ENCODE assay signal across 20 cellular contexts in genomic region chr17:897970-898619, GRCh38.
DNase-seq lines count a peak whose midpoint lies in the region; ATAC-seq and TF ChIP-seq lines count a peak whose summit lies in the region.
"Had no signal": no experiment of that assay in that cellular context is flagged by ENCODE, and none has a peak within 500 bp of the region (broad histone marks: within the 10 kb centered on the region; RNA-seq: fewer than 3 reads in every experiment).

No MANE protein-coding gene starts in this region.

- H3K36me3 ChIP-seq in left ventricle myocardium inferior: no peaks in the 10 kb centered on the region
- H3K36me3 ChIP-seq in endodermal cell (ENCODE audit: control insufficient read depth, insufficient read depth, low read length): peaks cover 40% of the 10 kb centered on the region
- H3K36me3 ChIP-seq in trophoblast cell (ENCODE audit: control insufficient read depth in 1 of 2, insufficient read depth in 2 of 2, low read length in 2 of 2): no peaks in the 10 kb centered on the region

- H3K4me1 ChIP-seq in left ventricle myocardium inferior (peaks cover 39% of the 10 kb centered on the region), right cardiac atrium (ENCODE audit: control insufficient read depth, insufficient read depth, low read length) (peaks cover 4% of the 10 kb centered on the region), endodermal cell (ENCODE audit: control insufficient read depth, insufficient read depth, low read length) (no peaks in the 10 kb centered on the region), trophoblast cell (ENCODE audit: control insufficient read depth in 1 of 2, insufficient read depth in 2 of 2, low read length in 2 of 2) (peaks cover 3 to 24% of the 10 kb centered on the region in 2 experiments)

- H4K91ac ChIP-seq in trophoblast cell (ENCODE audit: low read depth, low read length): no peak overlapping the region

- H4K8ac ChIP-seq in trophoblast cell (ENCODE audit: low read depth, low read length): no peak overlapping the region

- ATAC-seq in right cardiac atrium: no peak
- no peak for ATAC-seq in HG02571 (IDR thresholded peaks at IDR 0.05; ENCODE audit: unreplicated experiment)
- ATAC-seq: K562 had no signal

- H3K18ac ChIP-seq in trophoblast cell (ENCODE audit: low read length): peak overlapping the region; percentile 62

- no peak overlapping the region for H4K12ac ChIP-seq in trophoblast cell (ENCODE audit: low read depth, low read length)

- H2BK120ac ChIP-seq in trophoblast cell (ENCODE audit: insufficient read depth, low read length, poor library complexity): no peak overlapping the region

- H3K9ac ChIP-seq in endodermal cell (ENCODE audit: extremely low read depth, low read length, poor library complexity, severe bottlenecking) (no peak overlapping the region), trophoblast cell (ENCODE audit: low read length) (no peak overlapping the region)

- H3K4me3 ChIP-seq in left ventricle myocardium inferior (no peak overlapping the region), right cardiac atrium (ENCODE audit: low read length) (no peak overlapping the region), endodermal cell (ENCODE audit: low read length) (no peak overlapping the region), trophoblast cell (ENCODE audit: low read depth, low read length) (no peak overlapping the region)
- H3K4me3 ChIP-seq: K562 had no signal

- H2BK5ac ChIP-seq in trophoblast cell (ENCODE audit: low read depth, low read length, poor library complexity): peak overlapping the region; percentile 23

- 95% methylated on average over 10 of the region's 10 CpGs for WGBS in right cardiac atrium
- 83 to 86% methylated on average over 2 to 9 of the region's 10 CpGs for WGBS in endodermal cell (ENCODE audit: insufficient coverage in 1 of 2, insufficient read length in 1 of 2), 2 experiments
- WGBS in trophoblast cell (ENCODE audit: extremely low coverage, insufficient coverage, insufficient read length): no CpG with 5 or more reads among the region's 10 CpGs

- TF ChIP-seq CTCF in left ventricle myocardium inferior (IDR thresholded peaks at IDR 0.05; ENCODE audit: borderline replicate concordance) (no peak), endodermal cell (conservative IDR thresholded peaks at IDR 0.05) (no peak)

- no peak overlapping the region for H3K23ac ChIP-seq in trophoblast cell (ENCODE audit: low read length)

- H3K4me3 Mint-ChIP-seq in endodermal cell: no peak overlapping the region

- H3K9me3 ChIP-seq in left ventricle myocardium inferior (replicated peaks) (no peaks in the 10 kb centered on the region), right cardiac atrium (ENCODE audit: control insufficient read depth, low read length) (no peaks in the 10 kb centered on the region), endodermal cell (ENCODE audit: control insufficient read depth, low read length) (no peaks in the 10 kb centered on the region), trophoblast cell (ENCODE audit: insufficient read depth, low read depth, low read length) (no peaks in the 10 kb centered on the region)

- H3K14ac ChIP-seq in trophoblast cell (ENCODE audit: low read length): no peak overlapping the region

- H2BK12ac ChIP-seq in trophoblast cell (ENCODE audit: low read length): no peak overlapping the region

- no peak overlapping the region for H2AFZ ChIP-seq in trophoblast cell (ENCODE audit: insufficient read depth, low read length, poor library complexity)

- intact Hi-C loops in left ventricle myocardium inferior (cut with micrococcal nuclease) (no loop called here), right cardiac atrium (cut with DNase I) (no loop called here)

- H3K79me2 ChIP-seq in trophoblast cell (ENCODE audit: control insufficient read depth, insufficient read depth, low read length, poor library complexity): peaks cover 5% of the 10 kb centered on the region

- peaks cover 27% of the 10 kb centered on the region for H3K4me1 Mint-ChIP-seq in endodermal cell

- peaks cover 30% of the 10 kb centered on the region for H3K36me3 Mint-ChIP-seq in endodermal cell (ENCODE audit: low read depth)

- H3K79me1 ChIP-seq in trophoblast cell (ENCODE audit: low read length): no peaks in the 10 kb centered on the region

- no peak overlapping the region for H3K4ac ChIP-seq in trophoblast cell (ENCODE audit: low read depth, low read length)

- H3K27me3 ChIP-seq in left ventricle myocardium inferior (ENCODE audit: low read depth) (no peaks in the 10 kb centered on the region), right cardiac atrium (ENCODE audit: control insufficient read depth, insufficient read depth) (no peaks in the 10 kb centered on the region), endodermal cell (ENCODE audit: control insufficient read depth, insufficient read depth, low read length, poor library complexity, severe bottlenecking) (no peaks in the 10 kb centered on the region), trophoblast cell (ENCODE audit: insufficient read depth, low read length) (no peaks in the 10 kb centered on the region)

- H3K27ac Mint-ChIP-seq in endodermal cell: peak overlapping the region; percentile 36

- no peaks in the 10 kb centered on the region for H3K27me3 Mint-ChIP-seq in endodermal cell (ENCODE audit: insufficient read depth)

- H3K9me3 Mint-ChIP-seq in endodermal cell: no peaks in the 10 kb centered on the region

- H3K27ac ChIP-seq in left ventricle myocardium inferior (replicated peaks) (peak overlapping the region; percentile 69), right cardiac atrium (ENCODE audit: low read length) (no peak overlapping the region), endodermal cell (ENCODE audit: low read depth, low read length) (no peak overlapping the region), trophoblast cell (ENCODE audit: low read depth, low read length) (no peak overlapping the region)

- H2AK5ac ChIP-seq in trophoblast cell (ENCODE audit: low read length): no peak overlapping the region

- DNase-seq in left ventricle myocardium inferior: no peak
- no peak for DNase-seq in right cardiac atrium
- peak; percentile 81 for DNase-seq in endodermal cell
- no peak for DNase-seq in trophoblast cell
- DNase-seq in activated naive CD4-positive, alpha-beta T cell treated with Interleukin-2 at 50 U/mL for 16 hours: no peak
- no peak for DNase-seq in SKM-1 treated with dmso at 0.1 percent for 144 hours (lab: John Stamatoyannopoulos, UW; ENCODE audit: unreplicated experiment)
- DNase-seq in NCI-H1417 treated with DMSO at 0.1 percent for 48 hours (lab: John Stamatoyannopoulos, UW): no peak
- DNase-seq: C1 segment of cervical spinal cord, COR-L47, DMS153, EL, H7, NCI-H1436 treated with DMSO at 0.1 percent for 48 hours, NCI-H2081, NCI-H2227 treated with DMSO at 0.1 percent for 48 hours, NCI-H524 treated with DMSO at 0.1 percent for 48 hours, OCI-M1, RPMI8226 had no signal

- H3K4me2 ChIP-seq in trophoblast cell (ENCODE audit: low read length): no peak overlapping the region
